ENCODE assay signal across 8 cellular contexts in the genomic region with DNA sequence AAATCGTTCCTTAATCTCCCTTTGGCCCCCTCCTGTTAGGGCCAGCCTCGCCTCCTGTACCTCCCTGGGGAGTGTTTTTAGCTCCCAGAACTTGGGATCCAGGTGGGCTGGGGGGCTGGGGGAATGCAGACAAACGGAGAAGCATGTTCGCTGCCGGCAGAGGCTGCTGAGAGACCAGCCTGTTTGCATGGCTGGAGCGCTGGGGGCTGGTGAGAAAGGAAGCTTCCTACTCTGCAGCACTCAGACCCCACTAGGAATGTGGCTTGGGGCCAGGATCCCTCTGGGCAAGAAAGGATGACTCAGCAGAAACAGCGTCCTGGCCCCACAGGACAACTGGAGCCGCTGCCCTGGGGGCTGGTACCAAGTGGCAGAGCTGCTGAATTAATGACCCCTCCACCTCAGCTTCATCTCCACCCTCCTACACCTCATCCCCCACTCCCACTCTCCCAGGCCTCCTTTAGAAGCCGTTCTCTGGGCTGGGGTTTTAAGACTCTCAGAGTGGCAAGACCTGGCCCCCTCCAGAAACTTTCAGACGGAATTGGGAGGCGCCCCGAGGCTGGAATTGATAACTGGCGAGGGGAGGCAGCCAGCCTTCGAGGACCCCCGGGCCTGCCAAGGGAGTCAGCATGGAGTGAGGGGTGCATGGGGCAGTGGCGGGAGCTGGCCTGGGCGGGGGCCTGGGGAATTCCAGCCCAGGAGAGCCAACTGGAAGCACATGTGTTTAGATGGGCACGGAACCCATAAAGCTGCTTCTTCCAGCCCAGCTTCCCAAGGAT. TPM values are rescaled to one million over a fixed set of nuclear protein-coding genes. Genes with fewer than 3 reads are reported as not detected.
DNase-seq lines count a peak whose midpoint lies in the region; ATAC-seq and TF ChIP-seq lines count a peak whose summit lies in the region.

No MANE protein-coding gene starts in this region.

- TF ChIP-seq POLR2A in erythroblast (IDR thresholded peaks at IDR 0.05; ENCODE audit: low read length) = no peak

- no peak for TF ChIP-seq CTCF in mucosa of descending colon (IDR thresholded peaks at IDR 0.05)

- peak; percentile 85 for DNase-seq in AG08396 (ENCODE audit: low spot score)
- DNase-seq in HAP-1 (ENCODE audit: low spot score in 2 of 2) = peak; percentile 66 to 88
- peak; percentile 25 for DNase-seq in SW480 (ENCODE audit: low spot score)
- DNase-seq in erythroblast (lab: John Stamatoyannopoulos, UW) = peak; percentile 48 to 64
- DNase-seq in mucosa of descending colon = peak in 2 of 3 donors; percentile 63 to 69
- no peak for DNase-seq in germinal center (ENCODE audit: low spot score)
- DNase-seq in NOMO-1 treated with dmso at 0.1 percent for 144 hours (lab: John Stamatoyannopoulos, UW; ENCODE audit: unreplicated experiment) = no peak

- no peak for ATAC-seq in mucosa of descending colon
- ATAC-seq in HG03095 (IDR thresholded peaks at IDR 0.05; ENCODE audit: unreplicated experiment) = no peak

- in situ Hi-C loops in HAP-1 (cut with MboI; ENCODE audit: low sequenced_read_pairs) = no loop called here

- H3K36me3 ChIP-seq in HAP-1 (replicated peaks) (no peaks in the 10 kb centered on the region), mucosa of descending colon (ENCODE audit: low read depth) (no peaks in the 10 kb centered on the region)

- intact Hi-C loops in mucosa of descending colon (cut with DNase I, micrococcal nuclease) = no loop called here

- H3K4me3 ChIP-seq in HAP-1 (no peak overlapping the region), mucosa of descending colon (no peak overlapping the region)

- no peaks in the 10 kb centered on the region for H3K9me3 ChIP-seq in HAP-1
- no peaks in the 10 kb centered on the region for H3K9me3 ChIP-seq in mucosa of descending colon

- H3K4me1 ChIP-seq in HAP-1 (peaks cover 28% of the 10 kb centered on the region), mucosa of descending colon (ENCODE audit: low read depth) (peaks cover 57% of the 10 kb centered on the region)

- H3K27me3 ChIP-seq in HAP-1 (ENCODE audit: low read depth) = no peaks in the 10 kb centered on the region

RNA-seq across cellular contexts. Expression of a gene that starts 28.5 kb away (rescaled TPM):
- 100 to 1,000 TPM; 211 to 539 (median 356) TPM for total RNA-seq in mucosa of descending colon

RNA-seq across cellular contexts. Expression of a gene that starts 51.4 kb away (rescaled TPM):
- total RNA-seq in mucosa of descending colon = 10 to 100 TPM in 2 of 3 donors, 1 to 10 TPM in 1; 4.9 to 84.8 (median 12.4) TPM

Comparison
In these comparisons a context has a peak if more than half of its experiments do, and no peak if none do; other contexts are left out.
1. DNase-seq: peak in AG08396 (single experiment), HAP-1 (2 of 2), SW480 (single experiment), erythroblast (2 of 2) and mucosa of descending colon (2 of 3); none in germinal center (single experiment) and NOMO-1 treated with dmso at 0.1 percent for 144 hours (single experiment).